In genomic region chr3:40846466-40846865, GRCh38 we compare ENCODE assay signal across 18 cellular contexts.
"Had no signal": no experiment of that assay in that cellular context is flagged by ENCODE, and none has a peak within 500 bp of the region (broad histone marks: within the 10 kb centered on the region; RNA-seq: fewer than 3 reads in every experiment).

No MANE protein-coding gene starts in this region.

- H3K27me3 ChIP-seq: dorsolateral prefrontal cortex, left lung, tibial nerve, uterus had no signal

- H3K4me3 Mint-ChIP-seq: activated CD4-positive, alpha-beta T cell treated with anti-CD3 and anti-CD28 coated beads for 36 hours; activated naive CD8-positive, alpha-beta T cell; activated T-helper 1 cell treated with anti-CD3 and anti-CD28 coated beads, Interleukin-12 subunit alpha, Interleukin-12 subunit beta, Interleukin-2, Interleukin-4 antibody, amounts not matched to agents 30 ng/mL and 10 ng/mL and 1 ng/mL, durations not matched to agents 14 hours and 24 hours and 36 hours; memory B cell; natural killer cell had no signal

- H3K27me3 Mint-ChIP-seq: activated naive CD8-positive, alpha-beta T cell had no signal

- H3K36me3 Mint-ChIP-seq: activated naive CD8-positive, alpha-beta T cell; natural killer cell had no signal

- H3K36me3 ChIP-seq: left lung, tibial nerve, uterus had no signal

- H3K27ac ChIP-seq: left lung, tibial nerve, uterus had no signal

- H3K4me3 ChIP-seq: dorsolateral prefrontal cortex, left lung, tibial nerve, uterus had no signal

- H3K27ac Mint-ChIP-seq: activated CD4-positive, alpha-beta T cell treated with anti-CD3 and anti-CD28 coated beads for 36 hours; activated naive CD8-positive, alpha-beta T cell; activated T-helper 1 cell treated with anti-CD3 and anti-CD28 coated beads, Interleukin-12 subunit alpha, Interleukin-12 subunit beta, Interleukin-2, Interleukin-4 antibody, amounts not matched to agents 30 ng/mL and 10 ng/mL and 1 ng/mL, durations not matched to agents 14 hours and 24 hours and 36 hours; memory B cell; natural killer cell had no signal

- ATAC-seq: activated CD4-positive, alpha-beta T cell treated with anti-CD3 and anti-CD28 coated beads for 36 hours; left lung; natural killer cell had no signal

- DNase-seq: activated CD4-positive, alpha-beta T cell treated with anti-CD3 and anti-CD28 coated beads for 36 hours; activated CD4-positive, alpha-beta T cell treated with anti-CD3 and anti-CD28 coated beads, Interleukin-2, amount 50 U/mL, for 48 hours; activated gamma-delta T cell treated with Interleukin-2 at 50 U/mL for 16 hours; dorsolateral prefrontal cortex; foreskin melanocyte; kidney; left lung; natural killer cell; posterior cingulate gyrus; stimulated activated CD4-positive, alpha-beta T cell treated with anti-CD3 and anti-CD28 coated beads, Interleukin-2, amount 100 ng/mL, for 24 hours; stimulated activated naive CD4-positive, alpha-beta T cell treated with Interleukin-2 at 50 U/mL for 16 hours; SW 1271; T-helper 2 cell; uterus had no signal

- H3K4me1 ChIP-seq: left lung, tibial nerve, uterus had no signal

- H3K9me3 Mint-ChIP-seq: activated T-helper 1 cell treated with anti-CD3 and anti-CD28 coated beads, Interleukin-12 subunit alpha, Interleukin-12 subunit beta, Interleukin-2, Interleukin-4 antibody, amounts not matched to agents 30 ng/mL and 10 ng/mL and 1 ng/mL, durations not matched to agents 14 hours and 24 hours and 36 hours had no signal

- H3K4me1 Mint-ChIP-seq: activated CD4-positive, alpha-beta T cell treated with anti-CD3 and anti-CD28 coated beads for 36 hours; memory B cell; natural killer cell had no signal

- H3K9me3 ChIP-seq: left lung, tibial nerve, uterus had no signal
